ENCODE assay signal across 8 cellular contexts in genomic region chr5:90866333-90866732, GRCh38.
DNase-seq lines count a peak whose midpoint lies in the region; ATAC-seq and TF ChIP-seq lines count a peak whose summit lies in the region.

No MANE protein-coding gene starts in this region.

- intact Hi-C loops in HCT116 (cut with micrococcal nuclease), result loop anchor here (2.0 to 10.0 kb wide), 4 partner anchors 236 to 552 kb away; partner anchors contain the start of gene ARRDC3
- intact Hi-C loops in mammary epithelial cell (cut with micrococcal nuclease), result loop anchor here (1.0 to 5.0 kb wide), 5 partner anchors 66 to 553 kb away; no protein-coding TSS in a partner anchor
- intact Hi-C loops in head of caudate nucleus (cut with DNase I), result loop anchor here (5.0 kb wide), 1 partner anchor 551 kb away; no protein-coding TSS in a partner anchor

- CTCF ChIA-PET in HCT116 (lab: Charles Lee), result interaction anchor here (0.8 to 3.0 kb wide), 10 partner anchors 11 to 553 kb away, joined by 3 to 44 read pairs (median 4); partner anchors contain the start of gene ARRDC3
- CTCF ChIA-PET in mammary epithelial cell (lab: Charles Lee; ENCODE audit: low non-redundant PET), result interaction anchor here (0.7 to 1.2 kb wide), 2 partner anchors 519 to 1123 kb away, joined by 4 to 12 read pairs; no protein-coding TSS in a partner anchor

- dilution Hi-C loops in mammary epithelial cell (cut with HindIII; ENCODE audit: low sequenced_read_pairs), result no loop called here

- BruUV-seq in HCT116 (replicated peaks; lab: Mats Ljungman, UMichigan) (no TSS peak), mammary epithelial cell (replicated peaks; lab: Mats Ljungman, UMichigan) (no TSS peak)

- RAD21 ChIA-PET in HCT116 (lab: Charles Lee; ENCODE audit: low non-redundant PET in 1 of 2, low total read pairs in 2 of 2, uncharacterized antibody in 2 of 2, unreplicated experiment in 2 of 2), result interaction anchor here (0.6 to 1.4 kb wide), 4 partner anchors 519 to 553 kb away, joined by 3 to 4 read pairs (median 4); no protein-coding TSS in a partner anchor

- H3K79me2 ChIP-seq in DND-41 (ENCODE audit: insufficient read depth, low read length) (no peaks in the 10 kb centered on the region), HCT116 (ENCODE audit: insufficient read depth, low read length) (no peaks in the 10 kb centered on the region), mammary epithelial cell (ENCODE audit: insufficient read depth, low read length) (no peaks in the 10 kb centered on the region)

- H2AFZ ChIP-seq in DND-41 (ENCODE audit: low read depth, low read length) (no peak overlapping the region), HCT116 (ENCODE audit: low read depth, low read length, poor library complexity, severe bottlenecking) (peak overlapping the region; percentile 79), mammary epithelial cell (ENCODE audit: low read depth, low read length) (no peak overlapping the region)

- H3K9me3 ChIP-seq in DND-41 (ENCODE audit: insufficient read depth, low read length, severe bottlenecking) (no peaks in the 10 kb centered on the region), HCT116 (ENCODE audit: control insufficient read depth in 1 of 2, insufficient read depth in 1 of 2, low read depth in 1 of 2, low read length in 2 of 2) (no peaks in the 10 kb centered on the region), mammary epithelial cell (replicated peaks; ENCODE audit: insufficient read depth, low read length) (no peaks in the 10 kb centered on the region), liver (ENCODE audit: control insufficient read depth in 4 of 4, low read length in 3 of 4) (no peaks in the 10 kb centered on the region)

- DNase-seq in DND-41 (no peak), HCT116 (ENCODE audit: low read depth, low spot score) (peak; percentile 27), NCI-H460 (ENCODE audit: extremely low read depth, low read depth) (peak; percentile 38), mammary epithelial cell (no peak), head of caudate nucleus (no peak)

- ATAC-seq in DND-41 (ENCODE audit: insufficient read depth, low read depth), result peak; percentile 69; the same call in 2 of the 3 replicates
- ATAC-seq in HCT116, result peak; percentile 80
- ATAC-seq in GM18505 (IDR thresholded peaks at IDR 0.05; ENCODE audit: unreplicated experiment), result no peak
- ATAC-seq in HG03520 (IDR thresholded peaks at IDR 0.05; ENCODE audit: unreplicated experiment), result no peak

- WGBS in mammary epithelial cell (ENCODE audit: low coverage, missing lambda C conversion rate), result 0% methylated on average over 2 of the region's 2 CpGs
- under 1% methylated on average over 2 of the region's 2 CpGs for WGBS in liver

- in situ Hi-C loops in mammary epithelial cell (cut with MboI; ENCODE audit: low sequenced_read_pairs in 2 of 2), result loop anchor here (25.0 kb wide), 2 partner anchors 521 to 546 kb away; partner anchors contain the start of gene ARRDC3 (in 1 of the 2)

- TF ChIP-seq RAD21 in HCT116 (IDR thresholded peaks at IDR 0.05; ENCODE audit: low read depth) (peak; percentile 83), liver (IDR thresholded peaks at IDR 0.05) (peak; percentile 87 to 88)

- no peaks in the 10 kb centered on the region for H3K4me1 ChIP-seq in DND-41 (ENCODE audit: insufficient read depth, low read length)
- no peaks in the 10 kb centered on the region for H3K4me1 ChIP-seq in HCT116 (ENCODE audit: control insufficient read depth in 1 of 2, insufficient read depth in 2 of 2, low read length in 2 of 2)
- no peaks in the 10 kb centered on the region for H3K4me1 ChIP-seq in mammary epithelial cell (ENCODE audit: insufficient read depth, low read length)
- H3K4me1 ChIP-seq in liver (ENCODE audit: control insufficient read depth in 4 of 4, insufficient read depth in 4 of 4, low read length in 3 of 4), result peaks cover 0 to 34% (median 2%) of the 10 kb centered on the region in 4 donors

- H3K27me3 ChIP-seq in DND-41 (ENCODE audit: insufficient read depth, low read length, poor library complexity) (no peaks in the 10 kb centered on the region), HCT116 (ENCODE audit: insufficient read depth, low read length) (no peaks in the 10 kb centered on the region), mammary epithelial cell (ENCODE audit: insufficient read depth, low read length) (no peaks in the 10 kb centered on the region), liver (ENCODE audit: control insufficient read depth in 4 of 4, insufficient read depth in 4 of 4, low read length in 3 of 4) (no peaks in the 10 kb centered on the region)

- POLR2A ChIA-PET in HCT116 (lab: Charles Lee), result no interaction called here

- H3K9me2 ChIP-seq in HCT116 (ENCODE audit: insufficient read depth), result no peaks in the 10 kb centered on the region

- H3K4me3 ChIP-seq in DND-41 (ENCODE audit: low read depth in 1 of 2, low read length in 2 of 2), result no peak overlapping the region
- H3K4me3 ChIP-seq in HCT116 (replicated peaks in 1 of 2; ENCODE audit: low read depth in 1 of 2, low read length in 2 of 2), result no peak overlapping the region
- no peak overlapping the region for H3K4me3 ChIP-seq in mammary epithelial cell (replicated peaks in 1 of 3; ENCODE audit: insufficient read depth in 1 of 3, low read depth in 2 of 3, low read length in 3 of 3)
- H3K4me3 ChIP-seq in liver (ENCODE audit: low read depth in 1 of 3, low read length in 3 of 3), result no peak overlapping the region

- H3K27ac ChIP-seq in DND-41 (ENCODE audit: low read length), result no peak overlapping the region
- no peak overlapping the region for H3K27ac ChIP-seq in HCT116 (ENCODE audit: low read depth, low read length)
- no peak overlapping the region for H3K27ac ChIP-seq in mammary epithelial cell (ENCODE audit: insufficient read depth, low read depth, low read length)
- peak overlapping the region; percentile 92 to 95 for H3K27ac ChIP-seq in liver (ENCODE audit: low read depth in 1 of 2, low read length in 2 of 2)

- TF ChIP-seq POLR2A in HCT116 (IDR thresholded peaks at IDR 0.05; ENCODE audit: borderline replicate concordance, extremely low read depth, insufficient read depth, insufficient read length), result no peak
- no peak for TF ChIP-seq POLR2A in GM18505 (IDR thresholded peaks at IDR 0.05; ENCODE audit: borderline replicate concordance, extremely low read depth, insufficient read depth, insufficient read length)

- H3K9ac ChIP-seq in DND-41 (ENCODE audit: low read depth, low read length) (no peak overlapping the region), HCT116 (ENCODE audit: low read length) (no peak overlapping the region), mammary epithelial cell (ENCODE audit: insufficient read depth, low read length) (no peak overlapping the region), liver (ENCODE audit: low read depth in 1 of 2, low read length in 2 of 2) (peak overlapping the region; percentile 74 to 89)

- TF ChIP-seq CTCF in DND-41 (IDR thresholded peaks at IDR 0.05; ENCODE audit: borderline replicate concordance, extremely low read depth, low read length, poor library complexity, severe bottlenecking) (peak; percentile 66), HCT116 (IDR thresholded peaks at IDR 0.05 in 2 of 3, conservative IDR thresholded peaks at IDR 0.05 in 1 of 3; ENCODE audit: borderline replicate concordance in 1 of 3, insufficient read depth in 1 of 3, low read depth in 2 of 3, low read length in 2 of 3) (peak; percentile 29 to 66 (median 65); a peak in 4 of 6 replicates), mammary epithelial cell (conservative IDR thresholded peaks at IDR 0.05 in 1 of 2, IDR thresholded peaks at IDR 0.05 in 1 of 2; ENCODE audit: extremely low read depth in 1 of 2, insufficient read depth in 1 of 2, low read depth in 1 of 2, low read length in 2 of 2) (peak; percentile 41 to 48), liver (IDR thresholded peaks at IDR 0.05; ENCODE audit: low read depth, low read length, missing input control) (peak; percentile 74)

- no peak overlapping the region for H3K4me2 ChIP-seq in DND-41 (ENCODE audit: insufficient read depth, low read length)
- H3K4me2 ChIP-seq in HCT116 (ENCODE audit: low read length), result peak overlapping the region; percentile 44
- peak overlapping the region; percentile 19 for H3K4me2 ChIP-seq in mammary epithelial cell (ENCODE audit: insufficient read depth, low read depth, low read length)

- no peaks in the 10 kb centered on the region for H3K36me3 ChIP-seq in DND-41 (ENCODE audit: insufficient read depth, low read length)
- no peaks in the 10 kb centered on the region for H3K36me3 ChIP-seq in HCT116 (ENCODE audit: control insufficient read depth in 1 of 2, insufficient read depth in 2 of 2, low read length in 2 of 2)
- H3K36me3 ChIP-seq in mammary epithelial cell (ENCODE audit: insufficient read depth, low read length), result no peaks in the 10 kb centered on the region
- H3K36me3 ChIP-seq in liver (ENCODE audit: control insufficient read depth in 4 of 4, insufficient read depth in 3 of 4, low read depth in 1 of 4, low read length in 3 of 4), result no peaks in the 10 kb centered on the region

- H4K20me1 ChIP-seq in DND-41 (ENCODE audit: insufficient read depth, low read length) (no peaks in the 10 kb centered on the region), HCT116 (ENCODE audit: insufficient read depth) (no peaks in the 10 kb centered on the region), mammary epithelial cell (ENCODE audit: insufficient read depth, low read length) (no peaks in the 10 kb centered on the region)

TF ChIP-seq in liver, 16 proteins besides CTCF, POLR2A, EP300 and RAD21:
- TF ChIP-seq YY1 (IDR thresholded peaks at IDR 0.05), result peak; percentile 85
- no peak for TF ChIP-seq TAF1 (conservative IDR thresholded peaks at IDR 0.05)

Comparison
In these comparisons a context has a peak if more than half of its experiments do, and no peak if none do; other contexts are left out.
1. ATAC-seq: peak in DND-41 (single experiment) and HCT116 (single experiment); none in GM18505 (single experiment) and HG03520 (single experiment).
2. DNase-seq: peak in HCT116 (single experiment) and NCI-H460 (single experiment); none in DND-41 (single experiment), mammary epithelial cell (single experiment) and head of caudate nucleus (0 of 42).
3. H3K27ac ChIP-seq: peak in liver (2 of 2); none in DND-41 (single experiment), HCT116 (single experiment) and mammary epithelial cell (single experiment).
4. H3K9ac ChIP-seq: peak in liver (2 of 2); none in DND-41 (single experiment), HCT116 (single experiment) and mammary epithelial cell (single experiment).
5. Peak in every context shown above with its lines, with median percentiles within 50 percentile points of each other: CTCF ChIP-seq.